8 cellular contexts compared by ENCODE assay signal in genomic region chr17:43338886-43339516, GRCh38. TPM values are rescaled to one million over a fixed set of nuclear protein-coding genes. Genes with fewer than 3 reads are reported as not detected.
DNase-seq lines count a peak whose midpoint lies in the region; ATAC-seq and TF ChIP-seq lines count a peak whose summit lies in the region.

No MANE protein-coding gene starts in this region.

- no peak overlapping the region for H3K4me3 ChIP-seq in astrocyte of the cerebellum (ENCODE audit: low read depth, low read length)

- no peaks in the 10 kb centered on the region for H3K36me3 Mint-ChIP-seq in T-cell

- H3K27ac Mint-ChIP-seq in T-cell, result no peak overlapping the region

- DNase-seq in DMS79 (lab: John Stamatoyannopoulos, UW), result peak; percentile 64
- peak; percentile 45 for DNase-seq in NCI-H1092 (lab: John Stamatoyannopoulos, UW)
- DNase-seq in T-cell, result peak in 33 of 34 experiments; percentile 18 to 66 (median 54)
- DNase-seq in astrocyte of the cerebellum (ENCODE audit: low read depth), result no peak
- DNase-seq in inferior parietal cortex (ENCODE audit: extremely low spot score), result peak; percentile 83
- DNase-seq in stimulated activated CD4-positive, alpha-beta T cell treated with anti-CD3 and anti-CD28 coated beads, Interleukin-1b, Interleukin-23, amount 100 ng/mL, for 48 hours, result peak; percentile 67
- no peak for DNase-seq in HEK293T (ENCODE audit: extremely low spot score)

- CTCF ChIA-PET in T-cell (lab: Charles Lee) (interaction anchor here (0.5 to 1.6 kb wide), 8 partner anchors 15 to 1409 kb away, joined by 3 to 6 read pairs (median 3); partner anchors contain the start of gene ODAD4 (in 1 of the 2)), HEK293T (lab: Yijun Ruan, JAX) (interaction anchor here (1.1 to 1.4 kb wide), 2 partner anchors 18 to 167 kb away, joined by 3 to 10 read pairs; no protein-coding TSS in a partner anchor)

- H3K27me3 Mint-ChIP-seq in T-cell, result peaks cover 0 to 3% of the 10 kb centered on the region in 2 donors

- in situ Hi-C loops in astrocyte of the cerebellum (cut with HindIII; ENCODE audit: low sequenced_read_pairs), result no loop called here

- TF ChIP-seq CTCF in astrocyte of the cerebellum (IDR thresholded peaks at IDR 0.05; ENCODE audit: low read depth, low read length, missing control alignments), result peak; percentile 79

- POLR2A ChIA-PET in T-cell (lab: Charles Lee) (interaction anchor here in 1 of 2 donors (0.6 to 0.8 kb wide), 2 partner anchors 29 to 160 kb away, joined by 3 read pairs; no protein-coding TSS in a partner anchor), HEK293T (lab: Yijun Ruan, JAX) (interaction anchor here (1.2 to 7.5 kb wide), 3 partner anchors 24 to 341 kb away, joined by 3 to 87 read pairs (median 12); partner anchors contain the start of gene RPL27)

- H3K4me3 Mint-ChIP-seq in T-cell, result no peak overlapping the region

- H3K4me1 Mint-ChIP-seq in T-cell, result peaks cover 3 to 14% (median 5%) of the 10 kb centered on the region in 3 donors

- peak in 1 of 4 experiments; percentile 44 for ATAC-seq in T-cell (replicated peaks in 1 of 4)
- ATAC-seq in GM21360 (IDR thresholded peaks at IDR 0.05; ENCODE audit: unreplicated experiment), result no peak

- H3K9me3 Mint-ChIP-seq in T-cell, result no peaks in the 10 kb centered on the region

TF ChIP-seq in HEK293T, 16 proteins besides CTCF, POLR2A, EP300 and RAD21:
- no peak for TF ChIP-seq FOXK2 (IDR thresholded peaks at IDR 0.05)
- no peak for TF ChIP-seq SP1 (IDR thresholded peaks at IDR 0.05)
- no peak for TF ChIP-seq L3MBTL2 (conservative IDR thresholded peaks at IDR 0.05)
- TF ChIP-seq FOXA1 (IDR thresholded peaks at IDR 0.05), result no peak
- no peak for TF ChIP-seq ELF4 (IDR thresholded peaks at IDR 0.05)
- TF ChIP-seq NFRKB (IDR thresholded peaks at IDR 0.05), result no peak
- TF ChIP-seq HDGF (IDR thresholded peaks at IDR 0.05; ENCODE audit: borderline replicate concordance), result no peak
- TF ChIP-seq LEF1 (IDR thresholded peaks at IDR 0.05; ENCODE audit: borderline replicate concordance), result no peak
- TF ChIP-seq FOXM1 (IDR thresholded peaks at IDR 0.05; ENCODE audit: borderline replicate concordance), result no peak
- no peak for TF ChIP-seq TARDBP (IDR thresholded peaks at IDR 0.05)
- no peak for TF ChIP-seq PKNOX1 (IDR thresholded peaks at IDR 0.05)
- no peak for TF ChIP-seq ZNF384 (IDR thresholded peaks at IDR 0.05)
- TF ChIP-seq BHLHE40 (IDR thresholded peaks at IDR 0.05; ENCODE audit: borderline replicate concordance), result no peak
TF ChIP-seq in HEK293T: peak in this region for 0.

RNA-seq across cellular contexts. Expression of gene ARL4D, which starts 59.8 kb away (rescaled TPM):
- 1 to 10 TPM; 1.3 to 2.9 (median 2.4) TPM for total RNA-seq in T-cell

Comparison
In these comparisons a context has a peak if more than half of its experiments do, and no peak if none do; other contexts are left out.
1. DNase-seq: peak in DMS79 (single experiment), NCI-H1092 (single experiment), T-cell (33 of 34), inferior parietal cortex (single experiment) and stimulated activated CD4-positive, alpha-beta T cell treated with anti-CD3 and anti-CD28 coated beads, Interleukin-1b, Interleukin-23, amount 100 ng/mL, for 48 hours (single experiment); none in astrocyte of the cerebellum (single experiment) and HEK293T (single experiment).